In the genomic region with DNA sequence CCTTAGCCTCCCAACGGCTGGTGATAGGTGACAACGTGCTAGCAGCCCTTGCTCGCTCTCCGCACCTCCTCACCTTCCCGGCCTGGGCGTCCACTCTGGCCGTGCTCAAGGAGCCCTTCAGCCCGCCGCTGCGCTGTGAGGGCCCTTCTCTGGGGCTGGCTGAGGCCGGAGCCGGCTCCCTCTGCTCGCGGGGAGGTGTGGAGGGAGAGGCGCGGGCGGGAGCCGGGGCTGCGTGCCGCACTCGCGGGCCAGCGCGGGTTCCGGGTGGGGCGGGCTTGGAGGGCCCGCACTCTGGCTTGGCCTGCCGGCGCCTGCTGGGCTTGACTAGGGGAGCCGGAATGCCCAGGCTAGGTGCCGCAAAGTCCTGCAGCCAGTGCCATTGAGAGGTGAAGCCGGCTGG, we compare ENCODE assay signal across 34 cellular contexts.
"Had no signal": no experiment of that assay in that cellular context is flagged by ENCODE, and none has a peak within 500 bp of the region (broad histone marks: within the 10 kb centered on the region; RNA-seq: fewer than 3 reads in every experiment).

No MANE protein-coding gene starts in this region.

- H3K27me3 ChIP-seq: brain microvascular endothelial cell, dorsolateral prefrontal cortex, gastrocnemius medialis had no signal

- H3K9me3 Mint-ChIP-seq: activated CD4-positive, alpha-beta memory T cell treated with anti-CD3 and anti-CD28 coated beads for 36 hours; activated CD4-positive, alpha-beta T cell treated with anti-CD3 and anti-CD28 coated beads, Interleukin-2, amount 10 ng/mL, durations not matched to agents 24 days and 14 days; activated naive CD4-positive, alpha-beta T cell treated with anti-CD3 and anti-CD28 coated beads, Interleukin-2, amount 10 ng/mL, durations not matched to agents 7 days and 5 days; activated naive CD4-positive, alpha-beta T cell treated with anti-CD3 and anti-CD28 coated beads, Interleukin-2, amount 50 U/mL, for 72 hours; activated naive CD8-positive, alpha-beta T cell treated with anti-CD3 and anti-CD28 coated beads, Interleukin-2, amount 10 ng/mL, durations not matched to agents 7 days and 5 days; activated T-helper 1 cell treated with anti-CD3 and anti-CD28 coated beads, Interleukin-12 subunit alpha, Interleukin-12 subunit beta, Interleukin-2, Interleukin-4 antibody, amounts not matched to agents 30 ng/mL and 10 ng/mL and 1 ng/mL, durations not matched to agents 14 hours and 24 hours and 36 hours; activated T-helper 2 cell treated with anti-CD3 and anti-CD28 coated beads, Interferon-gamma antibody, Interleukin-2, Interleukin-4, amounts not matched to agents 10 μg/mL and 5 μg/mL and 100 μg/mL, durations not matched to agents 14 hours and 24 hours and 36 hours; central memory CD8-positive, alpha-beta T cell; T-helper 2 cell treated with Interferon-gamma antibody and Interleukin-4, amounts not matched to agents 5 μg/mL and 100 μg/mL, for 36 hours had no signal

- H3K9me3 ChIP-seq: gastrocnemius medialis had no signal

- H3K36me3 ChIP-seq: brain microvascular endothelial cell, gastrocnemius medialis, WERI-Rb-1 had no signal

- ATAC-seq: activated CD4-positive, alpha-beta T cell treated with anti-CD3 and anti-CD28 coated beads for 36 hours; activated CD8-positive, alpha-beta memory T cell treated with anti-CD3 and anti-CD28 coated beads, Interleukin-2, amount 10 ng/mL, durations not matched to agents 7 days and 5 days; activated CD8-positive, alpha-beta T cell treated with anti-CD3 and anti-CD28 coated beads, Interleukin-2, amount 10 ng/mL, durations not matched to agents 7 days and 5 days; activated naive CD4-positive, alpha-beta T cell treated with anti-CD3 and anti-CD28 coated beads, Interleukin-2, amount 50 U/mL, for 72 hours; esophagus mucosa; gastrocnemius medialis; T-helper 17 cell had no signal

- DNase-seq: activated CD4-positive, alpha-beta memory T cell treated with anti-CD3 and anti-CD28 coated beads for 36 hours; activated CD4-positive, alpha-beta T cell treated with anti-CD3 and anti-CD28 coated beads for 36 hours; activated CD4-positive, alpha-beta T cell treated with anti-CD3 and anti-CD28 coated beads, Interleukin-2, amount 10 ng/mL, durations not matched to agents 24 days and 14 days; activated CD4-positive, CD25-positive, alpha-beta regulatory T cell; activated CD4-positive, CD25-positive, alpha-beta regulatory T cell treated with anti-CD3 and anti-CD28 coated beads, Interleukin-2, amount 50 U/mL, for 72 hours; activated CD8-positive, alpha-beta memory T cell treated with anti-CD3 and anti-CD28 coated beads, Interleukin-2, amount 10 ng/mL, durations not matched to agents 7 days and 5 days; activated CD8-positive, alpha-beta memory T cell treated with anti-CD3 and anti-CD28 coated beads, Interleukin-2, amount 50 U/mL, for 4 hours; activated CD8-positive, alpha-beta T cell treated with anti-CD3 and anti-CD28 coated beads, Interleukin-2, amount 10 ng/mL, durations not matched to agents 7 days and 5 days; activated gamma-delta T cell; activated naive CD4-positive, alpha-beta T cell; activated naive CD4-positive, alpha-beta T cell treated with anti-CD3 and anti-CD28 coated beads, Interleukin-2, amount 10 ng/mL, durations not matched to agents 7 days and 5 days; activated naive CD8-positive, alpha-beta T cell treated with anti-CD3 and anti-CD28 coated beads, Interleukin-2, amount 10 ng/mL, durations not matched to agents 7 days and 5 days; activated T-cell treated with anti-CD3 and anti-CD28 coated beads, Interleukin-2, amount 50 U/mL, for 1 hour; activated T-cell treated with anti-CD3 and anti-CD28 coated beads, Interleukin-2, amount 50 U/mL, for 48 hours; brain microvascular endothelial cell; dorsolateral prefrontal cortex; effector memory CD4-positive, alpha-beta T cell; endodermal cell; foreskin fibroblast; gastrocnemius medialis; T-helper 1 cell; T-helper 17 cell; T1000; WERI-Rb-1 had no signal

- FAIRE-seq: astrocyte, bronchial epithelial cell had no signal

- H3K36me3 Mint-ChIP-seq: activated CD4-positive, alpha-beta memory T cell treated with anti-CD3 and anti-CD28 coated beads for 36 hours; activated CD8-positive, alpha-beta memory T cell treated with anti-CD3 and anti-CD28 coated beads, Interleukin-2, amount 10 ng/mL, durations not matched to agents 7 days and 5 days; activated naive CD4-positive, alpha-beta T cell treated with anti-CD3 and anti-CD28 coated beads, Interleukin-2, amount 10 ng/mL, durations not matched to agents 7 days and 5 days; activated naive CD4-positive, alpha-beta T cell treated with anti-CD3 and anti-CD28 coated beads, Interleukin-2, amount 50 U/mL, for 72 hours; activated naive CD8-positive, alpha-beta T cell treated with anti-CD3 and anti-CD28 coated beads, Interleukin-2, amount 10 ng/mL, durations not matched to agents 7 days and 5 days had no signal

- H3K27ac ChIP-seq: brain microvascular endothelial cell, coronary artery, dorsolateral prefrontal cortex, gastrocnemius medialis, WERI-Rb-1 had no signal

- H3K27ac Mint-ChIP-seq: activated CD4-positive, alpha-beta memory T cell treated with anti-CD3 and anti-CD28 coated beads for 36 hours; activated CD4-positive, alpha-beta T cell treated with anti-CD3 and anti-CD28 coated beads for 36 hours; activated CD4-positive, alpha-beta T cell treated with anti-CD3 and anti-CD28 coated beads, Interleukin-2, amount 10 ng/mL, durations not matched to agents 24 days and 14 days; activated CD8-positive, alpha-beta memory T cell treated with anti-CD3 and anti-CD28 coated beads, Interleukin-2, amount 10 ng/mL, durations not matched to agents 7 days and 5 days; activated CD8-positive, alpha-beta T cell treated with anti-CD3 and anti-CD28 coated beads, Interleukin-2, amount 10 ng/mL, durations not matched to agents 7 days and 5 days; activated naive CD4-positive, alpha-beta T cell treated with anti-CD3 and anti-CD28 coated beads, Interleukin-2, amount 10 ng/mL, durations not matched to agents 7 days and 5 days; activated naive CD4-positive, alpha-beta T cell treated with anti-CD3 and anti-CD28 coated beads, Interleukin-2, amount 50 U/mL, for 72 hours; activated naive CD8-positive, alpha-beta T cell treated with anti-CD3 and anti-CD28 coated beads, Interleukin-2, amount 10 ng/mL, durations not matched to agents 7 days and 5 days; activated T-helper 1 cell treated with anti-CD3 and anti-CD28 coated beads, Interleukin-12 subunit alpha, Interleukin-12 subunit beta, Interleukin-2, Interleukin-4 antibody, amounts not matched to agents 30 ng/mL and 10 ng/mL and 1 ng/mL, durations not matched to agents 14 hours and 24 hours and 36 hours; activated T-helper 2 cell treated with anti-CD3 and anti-CD28 coated beads, Interferon-gamma antibody, Interleukin-2, Interleukin-4, amounts not matched to agents 10 μg/mL and 5 μg/mL and 100 μg/mL, durations not matched to agents 14 hours and 24 hours and 36 hours; dendritic cell treated with granulocyte-macrophage colony-stimulating factor and Interleukin-4, amounts not matched to agents 40 ng/mL and 50 ng/mL, for 4 days; endodermal cell; T-helper 17 cell; T-helper 2 cell treated with Interferon-gamma antibody and Interleukin-4, amounts not matched to agents 5 μg/mL and 100 μg/mL, for 36 hours had no signal

- H3K4me1 Mint-ChIP-seq: activated CD4-positive, alpha-beta T cell treated with anti-CD3 and anti-CD28 coated beads for 36 hours; activated CD4-positive, alpha-beta T cell treated with anti-CD3 and anti-CD28 coated beads, Interleukin-2, amount 10 ng/mL, durations not matched to agents 24 days and 14 days; activated CD8-positive, alpha-beta memory T cell treated with anti-CD3 and anti-CD28 coated beads, Interleukin-2, amount 10 ng/mL, durations not matched to agents 7 days and 5 days; activated naive CD4-positive, alpha-beta T cell treated with anti-CD3 and anti-CD28 coated beads, Interleukin-2, amount 10 ng/mL, durations not matched to agents 7 days and 5 days; activated naive CD8-positive, alpha-beta T cell treated with anti-CD3 and anti-CD28 coated beads, Interleukin-2, amount 10 ng/mL, durations not matched to agents 7 days and 5 days; central memory CD8-positive, alpha-beta T cell had no signal

- H3K27me3 Mint-ChIP-seq: activated CD4-positive, alpha-beta memory T cell treated with anti-CD3 and anti-CD28 coated beads for 36 hours; activated CD4-positive, alpha-beta T cell treated with anti-CD3 and anti-CD28 coated beads for 36 hours; activated CD4-positive, alpha-beta T cell treated with anti-CD3 and anti-CD28 coated beads, Interleukin-2, amount 10 ng/mL, durations not matched to agents 24 days and 14 days; activated CD8-positive, alpha-beta memory T cell treated with anti-CD3 and anti-CD28 coated beads, Interleukin-2, amount 10 ng/mL, durations not matched to agents 7 days and 5 days; activated naive CD4-positive, alpha-beta T cell treated with anti-CD3 and anti-CD28 coated beads, Interleukin-2, amount 10 ng/mL, durations not matched to agents 7 days and 5 days; activated naive CD8-positive, alpha-beta T cell treated with anti-CD3 and anti-CD28 coated beads, Interleukin-2, amount 10 ng/mL, durations not matched to agents 7 days and 5 days; central memory CD8-positive, alpha-beta T cell; dendritic cell treated with granulocyte-macrophage colony-stimulating factor and Interleukin-4, amounts not matched to agents 40 ng/mL and 50 ng/mL, for 4 days; T-helper 17 cell had no signal

- H3K4me3 Mint-ChIP-seq: activated CD4-positive, alpha-beta memory T cell treated with anti-CD3 and anti-CD28 coated beads for 36 hours; activated CD4-positive, alpha-beta T cell treated with anti-CD3 and anti-CD28 coated beads for 36 hours; activated CD4-positive, alpha-beta T cell treated with anti-CD3 and anti-CD28 coated beads, Interleukin-2, amount 10 ng/mL, durations not matched to agents 24 days and 14 days; activated CD8-positive, alpha-beta memory T cell treated with anti-CD3 and anti-CD28 coated beads, Interleukin-2, amount 10 ng/mL, durations not matched to agents 7 days and 5 days; activated CD8-positive, alpha-beta T cell treated with anti-CD3 and anti-CD28 coated beads, Interleukin-2, amount 10 ng/mL, durations not matched to agents 7 days and 5 days; activated naive CD4-positive, alpha-beta T cell treated with anti-CD3 and anti-CD28 coated beads, Interleukin-2, amount 10 ng/mL, durations not matched to agents 7 days and 5 days; activated naive CD8-positive, alpha-beta T cell treated with anti-CD3 and anti-CD28 coated beads, Interleukin-2, amount 10 ng/mL, durations not matched to agents 7 days and 5 days; activated T-helper 1 cell treated with anti-CD3 and anti-CD28 coated beads, Interleukin-12 subunit alpha, Interleukin-12 subunit beta, Interleukin-2, Interleukin-4 antibody, amounts not matched to agents 30 ng/mL and 10 ng/mL and 1 ng/mL, durations not matched to agents 14 hours and 24 hours and 36 hours; central memory CD8-positive, alpha-beta T cell; dendritic cell treated with granulocyte-macrophage colony-stimulating factor and Interleukin-4, amounts not matched to agents 40 ng/mL and 50 ng/mL, for 4 days; endodermal cell; T-helper 17 cell; T-helper 2 cell treated with Interferon-gamma antibody and Interleukin-4, amounts not matched to agents 5 μg/mL and 100 μg/mL, for 36 hours had no signal

- H3K4me3 ChIP-seq: coronary artery, dorsolateral prefrontal cortex, gastrocnemius medialis had no signal

- H3K4me1 ChIP-seq: gastrocnemius medialis had no signal
